8 cellular contexts compared by ENCODE assay signal in genomic region chr7:35801392-35802101, GRCh38. TPM values are rescaled to one million over a fixed set of nuclear protein-coding genes. Genes with fewer than 3 reads are reported as not detected.
DNase-seq lines count a peak whose midpoint lies in the region; ATAC-seq, FAIRE-seq and TF ChIP-seq lines count a peak whose summit lies in the region.

No MANE protein-coding gene starts in this region.

- H3K9me3 ChIP-seq in suprapubic skin, result no peaks in the 10 kb centered on the region

- H3K27me3 ChIP-seq in suprapubic skin, result no peaks in the 10 kb centered on the region

- peak; percentile 8 to 47 for TF ChIP-seq CTCF in suprapubic skin (IDR thresholded peaks at IDR 0.05)

- 1% methylated on average over 37 of the region's 70 CpGs for WGBS in suprapubic skin

- DNase-seq in Daoy (ENCODE audit: low read depth), result peak; percentile 85
- peak; percentile 57 for DNase-seq in KG1 (lab: John Stamatoyannopoulos, UW)
- peak; percentile 1 for DNase-seq in SIG-M5 (lab: John Stamatoyannopoulos, UW)
- peak; percentile 70 for DNase-seq in activated gamma-delta T cell treated with anti-CD3 and anti-CD28 coated beads, Interleukin-2, amount 50 U/mL, for 16 hours (ENCODE audit: low read depth)
- DNase-seq in frontal cortex (ENCODE audit: low spot score in 2 of 2), result peak; percentile 25 to 48
- peak in 52 of 56 donors; percentile 10 to 86 (median 68) for DNase-seq in nucleus accumbens (lab: John Stamatoyannopoulos, UW)
- peak; percentile 89 to 92 for DNase-seq in suprapubic skin (ENCODE audit: low spot score in 2 of 2)

- H3K4me3 ChIP-seq in suprapubic skin, result peak overlapping the region; percentile 95

- peak in 1 of 2 donors; percentile 22 for TF ChIP-seq POLR2A in suprapubic skin (IDR thresholded peaks at IDR 0.05)

- peaks cover 36% of the 10 kb centered on the region for H3K4me1 ChIP-seq in suprapubic skin

- ATAC-seq in GM21723 (IDR thresholded peaks at IDR 0.05; ENCODE audit: unreplicated experiment), result peak; percentile 39

- H3K36me3 ChIP-seq in suprapubic skin, result no peaks in the 10 kb centered on the region

- TF ChIP-seq EP300 in suprapubic skin (IDR thresholded peaks at IDR 0.05), result no peak

- FAIRE-seq in frontal cortex (lab: Jason Lieb, UNC), result no peak

- peak overlapping the region; percentile 99 for H3K27ac ChIP-seq in suprapubic skin

RNA-seq across cellular contexts. Expression of gene SEPTIN7, which starts 0.7 kb away (rescaled TPM):
- total RNA-seq in Daoy (2014; rRNA removed; shearing (Covaris generic)), result 543 and 627 TPM in 2 replicates
- 271 TPM for total RNA-seq in frontal cortex
- total RNA-seq in suprapubic skin, result 100 to 1,000 TPM; 110 to 140 (median 127) TPM

Comparison
In these comparisons a context has a peak if more than half of its experiments do, and no peak if none do; other contexts are left out.
1. Peak in every context shown above with its lines: DNase-seq, ATAC-seq, H3K4me3 ChIP-seq and H3K27ac ChIP-seq.
2. DNase-seq: peak in every context shown above with its lines; median percentile 90 in suprapubic skin; 85 in Daoy; 70 in activated gamma-delta T cell treated with anti-CD3 and anti-CD28 coated beads, Interleukin-2, amount 50 U/mL, for 16 hours; 68 in nucleus accumbens; 57 in KG1; 36 in frontal cortex; 1 in SIG-M5.